23 cellular contexts compared by ENCODE assay signal in the genomic region with DNA sequence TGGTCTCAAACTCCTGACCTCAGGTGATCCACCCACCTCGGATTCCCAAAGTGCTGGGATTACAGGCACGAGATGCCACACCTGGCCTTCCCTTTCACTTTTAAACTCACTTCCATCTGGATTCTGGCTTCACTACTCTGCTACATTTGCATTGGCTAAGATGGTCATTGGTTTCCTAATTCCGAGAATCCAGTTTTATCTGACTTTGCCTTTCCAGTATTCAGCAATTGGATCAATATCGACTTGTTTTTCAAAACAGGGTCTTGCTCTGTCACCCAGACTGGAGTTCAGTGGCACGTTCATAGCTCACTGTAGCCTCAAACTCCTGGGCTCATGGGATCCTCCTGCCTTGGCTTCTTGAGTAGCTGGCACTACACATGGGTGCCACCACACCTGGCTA. TPM values are rescaled to one million over a fixed set of nuclear protein-coding genes. Genes with fewer than 3 reads are reported as not detected.
DNase-seq lines count a peak whose midpoint lies in the region; ATAC-seq and TF ChIP-seq lines count a peak whose summit lies in the region.
"Had no signal": no experiment of that assay in that cellular context is flagged by ENCODE, and none has a peak within 500 bp of the region (broad histone marks: within the 10 kb centered on the region; RNA-seq: fewer than 3 reads in every experiment).

No MANE protein-coding gene starts in this region.

- ATAC-seq in right lobe of liver, result peak; percentile 8 to 37 (median 25)
- no peak for ATAC-seq in left ventricle myocardium superior
- ATAC-seq: GM12878 had no signal

- intact Hi-C loops in CD14-positive monocyte (cut with micrococcal nuclease) (loop anchor here in 1 of 2 donors (10.0 kb wide), 1 partner anchor 48 kb away; no protein-coding TSS in a partner anchor), right lobe of liver (cut with DNase I) (no loop called here), left ventricle myocardium superior (cut with micrococcal nuclease) (loop anchor here (10.0 kb wide), 1 partner anchor 368 kb away; no protein-coding TSS in a partner anchor)
- intact Hi-C loops in activated T-helper 1 cell treated with anti-CD3 and anti-CD28 coated beads, Interleukin-12 subunit alpha, Interleukin-12 subunit beta, Interleukin-2, Interleukin-4 antibody, amounts not matched to agents 30 ng/mL and 10 ng/mL and 1 ng/mL, durations not matched to agents 14 hours and 24 hours and 36 hours (cut with micrococcal nuclease), result loop anchor here (5.0 kb wide), 1 partner anchor 75 kb away; no protein-coding TSS in a partner anchor

- H3K9me3 Mint-ChIP-seq in CD14-positive monocyte, result no peaks in the 10 kb centered on the region
- no peaks in the 10 kb centered on the region for H3K9me3 Mint-ChIP-seq in activated T-helper 1 cell treated with anti-CD3 and anti-CD28 coated beads, Interleukin-12 subunit alpha, Interleukin-12 subunit beta, Interleukin-2, Interleukin-4 antibody, amounts not matched to agents 30 ng/mL and 10 ng/mL and 1 ng/mL, durations not matched to agents 14 hours and 24 hours and 36 hours
- H3K9me3 Mint-ChIP-seq: CD8-positive, alpha-beta memory T cell had no signal

- peaks cover 0 to 2% (median 0%) of the 10 kb centered on the region in 3 donors for H3K27me3 Mint-ChIP-seq in CD14-positive monocyte (ENCODE audit: low read depth in 3 of 3)
- peaks cover 28% of the 10 kb centered on the region for H3K27me3 Mint-ChIP-seq in activated T-helper 1 cell treated with anti-CD3 and anti-CD28 coated beads, Interleukin-12 subunit alpha, Interleukin-12 subunit beta, Interleukin-2, Interleukin-4 antibody, amounts not matched to agents 30 ng/mL and 10 ng/mL and 1 ng/mL, durations not matched to agents 14 hours and 24 hours and 36 hours (ENCODE audit: insufficient read depth)

- no peak overlapping the region for H3K9ac ChIP-seq in BLaER1 treated with 17β-estradiol and CSF1 and Interleukin-3, amounts not matched to agents 10 nM and 100 nM
- H3K9ac ChIP-seq: BLaER1 had no signal

- peaks cover 23 to 37% (median 28%) of the 10 kb centered on the region in 11 experiments for H3K27me3 ChIP-seq in BLaER1 treated with 17β-estradiol and CSF1 and Interleukin-3, amounts not matched to agents 10 nM and 100 nM
- no peaks in the 10 kb centered on the region for H3K27me3 ChIP-seq in right lobe of liver

- H3K36me3 Mint-ChIP-seq in CD14-positive monocyte, result peaks cover 3 to 8% of the 10 kb centered on the region in 2 donors
- peaks cover 7% of the 10 kb centered on the region for H3K36me3 Mint-ChIP-seq in activated T-helper 1 cell treated with anti-CD3 and anti-CD28 coated beads, Interleukin-12 subunit alpha, Interleukin-12 subunit beta, Interleukin-2, Interleukin-4 antibody, amounts not matched to agents 30 ng/mL and 10 ng/mL and 1 ng/mL, durations not matched to agents 14 hours and 24 hours and 36 hours (ENCODE audit: low read depth)

- whole genome bisulfite sequencing in right lobe of liver (ENCODE audit: insufficient coverage, low coverage, low lambda C conversion rate, missing lambda C conversion rate), result 34% methylated on average over 5 of the region's 5 CpGs

- no peak overlapping the region for H3K27ac ChIP-seq in BLaER1 treated with 17β-estradiol and CSF1 and Interleukin-3, amounts not matched to agents 10 nM and 100 nM
- peak overlapping the region in 1 of 3 donors; percentile 0 for H3K27ac ChIP-seq in right lobe of liver
- H3K27ac ChIP-seq: BLaER1, C4-2B had no signal

- no peak for TF ChIP-seq POLR2A in right lobe of liver (IDR thresholded peaks at IDR 0.05)

- DNase-seq in CD14-positive monocyte (ENCODE audit: low spot score), result no peak
- no peak for DNase-seq in right lobe of liver
- DNase-seq in left ventricle myocardium superior, result no peak
- DNase-seq in NCI-H146 (lab: John Stamatoyannopoulos, UW), result no peak
- DNase-seq in activated T-helper 1 cell treated with anti-CD3 and anti-CD28 coated beads, Interleukin-12 subunit alpha, Interleukin-12 subunit beta, Interleukin-2, Interleukin-4 antibody, amounts not matched to agents 30 ng/mL and 10 ng/mL and 1 ng/mL, durations not matched to agents 14 hours and 24 hours and 36 hours (ENCODE audit: low spot score), result no peak
- DNase-seq: 8988T; ACHN; BE2C; CD4-positive, alpha-beta memory T cell; CD4-positive, CD25-positive, alpha-beta regulatory T cell; CD8-positive, alpha-beta memory T cell; COR-L47; DMS 273 treated with DMSO at 0.1 percent for 48 hours; DMS153; DMS53; DMS79; DND-41; EL had no signal

- H3K4me3 ChIP-seq in BLaER1 treated with 17β-estradiol and CSF1 and Interleukin-3, amounts not matched to agents 10 nM and 100 nM, result no peak overlapping the region
- no peak overlapping the region for H3K4me3 ChIP-seq in right lobe of liver
- H3K4me3 ChIP-seq: BLaER1, GM12878 had no signal

- peaks cover 11 to 26% (median 17%) of the 10 kb centered on the region in 10 experiments for H3K4me1 ChIP-seq in BLaER1 treated with 17β-estradiol and CSF1 and Interleukin-3, amounts not matched to agents 10 nM and 100 nM
- H3K4me1 ChIP-seq in right lobe of liver, result peaks cover 0 to 28% (median 13%) of the 10 kb centered on the region in 4 donors
- H3K4me1 ChIP-seq: BE2C had no signal

- H3K4me2 ChIP-seq in BLaER1 treated with 17β-estradiol and CSF1 and Interleukin-3, amounts not matched to agents 10 nM and 100 nM, result peak overlapping the region in 10 of 11 experiments; percentile 20 to 65 (median 48); a peak in 13 of 22 replicates

- H3K27ac Mint-ChIP-seq in CD14-positive monocyte, result peak overlapping the region; percentile 12 to 98 (median 86)
- no peak overlapping the region for H3K27ac Mint-ChIP-seq in activated T-helper 1 cell treated with anti-CD3 and anti-CD28 coated beads, Interleukin-12 subunit alpha, Interleukin-12 subunit beta, Interleukin-2, Interleukin-4 antibody, amounts not matched to agents 30 ng/mL and 10 ng/mL and 1 ng/mL, durations not matched to agents 14 hours and 24 hours and 36 hours
- H3K27ac Mint-ChIP-seq: CD4-positive, alpha-beta memory T cell; CD4-positive, CD25-positive, alpha-beta regulatory T cell had no signal

- H3K4me3 Mint-ChIP-seq in CD14-positive monocyte, result no peak overlapping the region
- no peak overlapping the region for H3K4me3 Mint-ChIP-seq in activated T-helper 1 cell treated with anti-CD3 and anti-CD28 coated beads, Interleukin-12 subunit alpha, Interleukin-12 subunit beta, Interleukin-2, Interleukin-4 antibody, amounts not matched to agents 30 ng/mL and 10 ng/mL and 1 ng/mL, durations not matched to agents 14 hours and 24 hours and 36 hours
- H3K4me3 Mint-ChIP-seq: CD4-positive, alpha-beta memory T cell; CD8-positive, alpha-beta memory T cell had no signal

- TF ChIP-seq CTCF in CD14-positive monocyte (IDR thresholded peaks at IDR 0.05) (no peak), right lobe of liver (IDR thresholded peaks at IDR 0.05) (no peak)

- peaks cover 57% of the 10 kb centered on the region for H3K4me1 Mint-ChIP-seq in CD14-positive monocyte
- peaks cover 10% of the 10 kb centered on the region for H3K4me1 Mint-ChIP-seq in activated T-helper 1 cell treated with anti-CD3 and anti-CD28 coated beads, Interleukin-12 subunit alpha, Interleukin-12 subunit beta, Interleukin-2, Interleukin-4 antibody, amounts not matched to agents 30 ng/mL and 10 ng/mL and 1 ng/mL, durations not matched to agents 14 hours and 24 hours and 36 hours (ENCODE audit: low read depth)

- H4K20me1 ChIP-seq in BLaER1 treated with 17β-estradiol and CSF1 and Interleukin-3, amounts not matched to agents 10 nM and 100 nM, result peaks cover 0 to 8% (median 0%) of the 10 kb centered on the region in 11 experiments; a peak in 3 of 22 replicates

- peaks cover 0 to 15% (median 6%) of the 10 kb centered on the region in 11 experiments; a peak in 10 of 22 replicates for H3K36me3 ChIP-seq in BLaER1 treated with 17β-estradiol and CSF1 and Interleukin-3, amounts not matched to agents 10 nM and 100 nM
- H3K36me3 ChIP-seq in right lobe of liver, result no peaks in the 10 kb centered on the region
- H3K36me3 ChIP-seq: BE2C, BLaER1 had no signal

- H3K9me3 ChIP-seq in BLaER1 treated with 17β-estradiol and CSF1 and Interleukin-3, amounts not matched to agents 10 nM and 100 nM (replicated peaks in 1 of 11), result peaks cover 15 to 18% (median 17%) of the 10 kb centered on the region in 11 experiments; a peak in 21 of 22 replicates
- H3K9me3 ChIP-seq in right lobe of liver, result no peaks in the 10 kb centered on the region
- H3K9me3 ChIP-seq: BE2C had no signal

RNA-seq across cellular contexts. Expression of gene CD302, which starts 4.7 kb away (rescaled TPM):
- polyA plus RNA-seq in CD14-positive monocyte, result 100 to 1,000 TPM; 146 to 214 TPM
- 100 to 1,000 TPM; 114 to 163 (median 130) TPM for total RNA-seq in right lobe of liver
- total RNA-seq in left ventricle myocardium superior, result 19.9 TPM
- 0.44 and 0.47 TPM in 2 replicates for total RNA-seq in activated T-helper 1 cell treated with anti-CD3 and anti-CD28 coated beads, Interleukin-12 subunit alpha, Interleukin-12 subunit beta, Interleukin-2, Interleukin-4 antibody, amounts not matched to agents 30 ng/mL and 10 ng/mL and 1 ng/mL, durations not matched to agents 14 hours and 24 hours and 36 hours
- total RNA-seq: G401 had no signal

Comparison
In these comparisons a context has a peak if more than half of its experiments do, and no peak if none do; other contexts are left out.
1. RNA of gene CD302, which starts 4.7 kb away (total RNA-seq): 114 to 163 TPM in right lobe of liver and 19.9 TPM in left ventricle myocardium superior (single experiment); 0.44 to 0.47 TPM in activated T-helper 1 cell treated with anti-CD3 and anti-CD28 coated beads, Interleukin-12 subunit alpha, Interleukin-12 subunit beta, Interleukin-2, Interleukin-4 antibody, amounts not matched to agents 30 ng/mL and 10 ng/mL and 1 ng/mL, durations not matched to agents 14 hours and 24 hours and 36 hours; every median in the first group is over 10 times any median in the second.
2. intact Hi-C loops: an anchor here in left ventricle myocardium superior (10.0 kb wide) and activated T-helper 1 cell treated with anti-CD3 and anti-CD28 coated beads, Interleukin-12 subunit alpha, Interleukin-12 subunit beta, Interleukin-2, Interleukin-4 antibody, amounts not matched to agents 30 ng/mL and 10 ng/mL and 1 ng/mL, durations not matched to agents 14 hours and 24 hours and 36 hours (5.0 kb wide); none called in right lobe of liver.